ENCODE assay signal across 27 cellular contexts in genomic region chr10:75681334-75681733, GRCh38.
"Had no signal": no experiment of that assay in that cellular context is flagged by ENCODE, and none has a peak within 500 bp of the region (broad histone marks: within the 10 kb centered on the region; RNA-seq: fewer than 3 reads in every experiment).

No MANE protein-coding gene starts in this region.

- H3K9ac ChIP-seq: neural progenitor cell had no signal

- H3K36me3 ChIP-seq: neural progenitor cell, neutrophil, pancreas, prostate gland, spleen, stomach, thoracic aorta, thyroid gland, tibial nerve, upper lobe of left lung, vagina had no signal

- H3K9me3 ChIP-seq: neutrophil, pancreas, prostate gland, spleen, stomach, thoracic aorta, thyroid gland, tibial nerve, upper lobe of left lung, vagina had no signal

- H3K27ac ChIP-seq: neural progenitor cell, neutrophil, pancreas, prostate gland, skin epidermis, spleen, stomach, thoracic aorta, thyroid gland, tibial nerve, upper lobe of left lung, vagina had no signal

- H3K27me3 ChIP-seq: neural progenitor cell, neutrophil, pancreas, spleen, stomach, thyroid gland, tibial nerve, upper lobe of left lung, vagina had no signal

- H2AFZ ChIP-seq: neural progenitor cell had no signal

- H3K4me1 ChIP-seq: neural progenitor cell, spleen, upper lobe of left lung had no signal

- H3K4me2 ChIP-seq: neural progenitor cell, smooth muscle cell had no signal

- FAIRE-seq: pancreas, urothelium cell line had no signal

- H3K4me3 ChIP-seq: neural progenitor cell, pancreas, prostate gland, skin epidermis, smooth muscle cell, spleen, stomach, thoracic aorta, thyroid gland, tibial nerve, upper lobe of left lung, vagina had no signal

- ATAC-seq: naive thymus-derived CD4-positive, alpha-beta T cell; natural killer cell; pancreas; right cardiac atrium; sciatic nerve; stimulated activated naive B cell treated with anti-CD40 and anti-IgM and Interleukin-4, amounts not matched to agents 10 μg/mL and 1 μg/mL and 100 μg/mL, for 72 hours had no signal

- DNase-seq: naive thymus-derived CD4-positive, alpha-beta T cell; natural killer cell; nucleus accumbens; pancreas; right cardiac atrium; spleen; stimulated activated CD4-positive, alpha-beta T cell treated with anti-CD3 and anti-CD28 coated beads, Interleukin-12 subunit alpha, Interleukin-12 subunit beta, amount 100 ng/mL, for 4 hours; stimulated activated CD4-positive, alpha-beta T cell treated with anti-CD3 and anti-CD28 coated beads, Interleukin-1b, Interleukin-23, amount 100 ng/mL, for 48 hours; stimulated activated CD4-positive, alpha-beta T cell treated with anti-CD3 and anti-CD28 coated beads, Interleukin-4, amount 100 ng/mL, for 1 hour; stimulated activated CD4-positive, alpha-beta T cell treated with anti-CD3 and anti-CD28 coated beads, Interleukin-4, amount 100 ng/mL, for 4 hours; stimulated activated CD8-positive, alpha-beta memory T cell treated with anti-CD3 and anti-CD28 coated beads, Interleukin-4, amount 100 ng/mL, for 48 hours; stimulated activated naive B cell treated with anti-CD40 and anti-IgM and Interleukin-4, amounts not matched to agents 10 μg/mL and 1 μg/mL and 100 μg/mL, for 72 hours; stimulated activated naive CD4-positive, alpha-beta T cell treated with Interleukin-2 at 50 U/mL for 16 hours; stomach; thyroid gland; trophoblast cell; upper lobe of left lung had no signal
